ENCODE assay signal across 22 cellular contexts in genomic region chr20:61534346-61534745, GRCh38.
DNase-seq lines count a peak whose midpoint lies in the region; FAIRE-seq and TF ChIP-seq lines count a peak whose summit lies in the region.
"Had no signal": no experiment of that assay in that cellular context is flagged by ENCODE, and none has a peak within 500 bp of the region (broad histone marks: within the 10 kb centered on the region; RNA-seq: fewer than 3 reads in every experiment).

No MANE protein-coding gene starts in this region.

- no peak overlapping the region for H3K4me3 ChIP-seq in kidney (ENCODE audit: low read length in 2 of 2)
- H3K4me3 ChIP-seq: BLaER1 had no signal

- H3K4me3 Mint-ChIP-seq in brain, result no peak overlapping the region
- H3K4me3 Mint-ChIP-seq: CD14-positive monocyte; CD4-positive, alpha-beta memory T cell; CD4-positive, CD25-positive, alpha-beta regulatory T cell; CD8-positive, alpha-beta memory T cell had no signal

- no peak overlapping the region for H3K27ac ChIP-seq in kidney (ENCODE audit: low read depth in 2 of 2, low read length in 2 of 2)
- H3K27ac ChIP-seq: BLaER1 had no signal

- no peaks in the 10 kb centered on the region for H3K36me3 ChIP-seq in kidney (ENCODE audit: control insufficient read depth in 1 of 2, insufficient read depth in 2 of 2, low read length in 2 of 2)
- H3K36me3 ChIP-seq: BE2C, BLaER1 had no signal

- H3K9ac ChIP-seq in kidney (ENCODE audit: low read length in 2 of 2), result no peak overlapping the region
- H3K9ac ChIP-seq: BLaER1 had no signal

- DNase-seq in kidney, result peak; percentile 27
- DNase-seq in T-helper 1 cell, result no peak
- DNase-seq in KBM-7, result no peak
- DNase-seq in NCI-H510A (lab: John Stamatoyannopoulos, UW), result no peak
- DNase-seq: 8988T; ACHN; BE2C; C1 segment of cervical spinal cord; CD4-positive, alpha-beta memory T cell; CD4-positive, CD25-positive, alpha-beta regulatory T cell; CD8-positive, alpha-beta memory T cell; COR-L47; DMS 273 treated with DMSO at 0.1 percent for 48 hours; DMS79 treated with DMSO at 0.1 percent for 48 hours; GF-D8 had no signal

- no peaks in the 10 kb centered on the region for H3K36me3 Mint-ChIP-seq in brain
- H3K36me3 Mint-ChIP-seq: CD14-positive monocyte; CD4-positive, alpha-beta memory T cell; CD4-positive, CD25-positive, alpha-beta regulatory T cell; CD8-positive, alpha-beta memory T cell had no signal

- TF ChIP-seq CTCF in brain (conservative IDR thresholded peaks at IDR 0.05), result no peak
- TF ChIP-seq CTCF in kidney (IDR thresholded peaks at IDR 0.05; ENCODE audit: borderline replicate concordance, extremely low read depth, insufficient read depth), result no peak

- peaks cover 0 to 4% (median 0%) of the 10 kb centered on the region in 5 experiments for H3K9me3 Mint-ChIP-seq in brain

- H3K9me3 ChIP-seq in kidney (ENCODE audit: control insufficient read depth in 1 of 2, low read length in 2 of 2), result no peaks in the 10 kb centered on the region
- H3K9me3 ChIP-seq: BE2C, BLaER1 had no signal

- intact Hi-C loops in kidney (cut with DNase I), result no loop called here

- no peaks in the 10 kb centered on the region for H3K4me1 ChIP-seq in kidney (ENCODE audit: control insufficient read depth in 1 of 2, insufficient read depth in 1 of 2, low read depth in 1 of 2, low read length in 2 of 2)
- H3K4me1 ChIP-seq: BE2C had no signal

- H3K4me1 Mint-ChIP-seq in brain, result peaks cover 51% of the 10 kb centered on the region
- H3K4me1 Mint-ChIP-seq: CD14-positive monocyte; CD4-positive, alpha-beta memory T cell; CD4-positive, CD25-positive, alpha-beta regulatory T cell; CD8-positive, alpha-beta memory T cell had no signal

- in situ Hi-C loops in KBM-7 (cut with MboI; ENCODE audit: low pct_unique_long_range_greater_than_20kb, low sequenced_read_pairs), result no loop called here

- H3K27ac Mint-ChIP-seq in brain, result peak overlapping the region in 3 of 5 experiments; percentile 1 to 48 (median 33)
- H3K27ac Mint-ChIP-seq: CD14-positive monocyte; CD4-positive, alpha-beta memory T cell; CD4-positive, CD25-positive, alpha-beta regulatory T cell; CD8-positive, alpha-beta memory T cell had no signal

- FAIRE-seq in kidney (lab: Jason Lieb, UNC), result no peak
- FAIRE-seq: A204.1, G401.6, GM12891, GM19239 had no signal

- H3K27me3 Mint-ChIP-seq in brain, result no peaks in the 10 kb centered on the region
- H3K27me3 Mint-ChIP-seq: CD4-positive, alpha-beta memory T cell; CD4-positive, CD25-positive, alpha-beta regulatory T cell; CD8-positive, alpha-beta memory T cell had no signal
